In the genomic region with DNA sequence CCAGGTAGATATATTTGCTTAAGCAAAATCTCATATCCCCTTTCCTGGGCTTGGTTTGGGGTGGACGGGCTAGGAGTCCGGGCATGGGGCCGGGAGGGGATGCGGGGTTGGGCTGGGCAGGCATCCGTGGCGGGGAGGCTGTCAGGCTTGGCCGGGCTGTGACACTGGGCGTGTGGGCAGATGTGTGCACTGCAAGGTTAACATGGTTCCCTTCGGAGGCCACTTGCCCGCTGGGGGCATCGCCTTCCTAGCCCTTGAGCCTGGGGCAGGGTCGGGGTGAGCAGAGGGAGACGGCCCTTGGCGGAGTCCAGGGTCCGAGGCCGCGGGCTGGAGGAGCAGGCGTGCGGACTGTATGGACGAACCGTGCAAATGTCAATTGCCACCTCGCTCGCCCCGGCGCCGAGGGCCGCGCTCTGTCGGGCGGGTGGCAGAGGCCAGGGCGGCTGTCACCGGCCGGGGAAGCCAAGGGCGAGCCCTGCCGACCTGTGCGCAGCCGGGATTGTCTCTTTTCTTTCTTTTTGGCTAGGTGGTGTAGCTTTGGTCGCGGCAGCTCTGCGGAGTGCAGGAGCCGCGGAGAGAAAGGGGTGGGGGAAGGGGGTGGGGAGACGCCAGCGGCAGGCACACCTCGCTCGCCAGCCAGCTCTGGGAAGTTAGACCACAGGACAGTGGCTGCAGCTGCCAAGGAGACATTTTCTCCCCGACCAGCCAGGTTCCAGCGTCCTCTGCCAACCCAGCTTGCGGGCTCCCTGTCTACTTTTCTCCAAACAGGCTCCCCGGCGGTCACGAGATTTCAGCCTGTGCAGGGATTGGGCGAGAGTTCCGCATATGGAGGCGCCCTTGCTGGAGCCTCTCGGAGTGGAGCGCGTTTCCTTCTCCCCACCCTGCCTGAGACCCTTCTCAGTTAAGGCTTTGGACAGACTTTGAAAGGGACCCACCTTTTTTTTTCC, we compare ENCODE assay signal across 8 cellular contexts. TPM values are rescaled to one million over a fixed set of nuclear protein-coding genes. Genes with fewer than 3 reads are reported as not detected.
DNase-seq lines count a peak whose midpoint lies in the region; ATAC-seq, FAIRE-seq and TF ChIP-seq lines count a peak whose summit lies in the region.

No MANE protein-coding gene starts in this region.

- H3K36me3 ChIP-seq in right atrium auricular region, result peaks cover 3% of the 10 kb centered on the region

- H3K4me3 ChIP-seq in right atrium auricular region, result peak overlapping the region; percentile 97

- no peaks in the 10 kb centered on the region for H3K27me3 Mint-ChIP-seq in T-helper 17 cell

- H3K4me3 Mint-ChIP-seq in T-helper 17 cell, result peak overlapping the region; percentile 97

- no peak for FAIRE-seq in urothelium cell line (lab: Jason Lieb, UNC)

- H3K4me1 Mint-ChIP-seq in T-helper 17 cell, result peaks cover 16% of the 10 kb centered on the region

- peak overlapping the region; percentile 89 for H3K27ac Mint-ChIP-seq in T-helper 17 cell

- peak overlapping the region; percentile 99 for H3K27ac ChIP-seq in right atrium auricular region

- H3K9me3 ChIP-seq in T-helper 17 cell (ENCODE audit: control insufficient read depth, low read length, poor library complexity, severe bottlenecking) (no peaks in the 10 kb centered on the region), right atrium auricular region (no peaks in the 10 kb centered on the region)

- peaks cover 0 to 22% of the 10 kb centered on the region in 2 donors for H3K4me1 ChIP-seq in right atrium auricular region

- TF ChIP-seq CTCF in GM12873 (IDR thresholded peaks at IDR 0.05; ENCODE audit: insufficient read depth, low read depth, low read length, missing control alignments) (peak; percentile 0), right atrium auricular region (IDR thresholded peaks at IDR 0.05) (no peak)

- ATAC-seq in HG02623 (IDR thresholded peaks at IDR 0.05; ENCODE audit: unreplicated experiment) (peak; percentile 29), T-helper 17 cell (peak; percentile 33)

- H3K36me3 Mint-ChIP-seq in T-helper 17 cell (ENCODE audit: low read depth), result peaks cover 2% of the 10 kb centered on the region

- H3K27me3 ChIP-seq in right atrium auricular region, result no peaks in the 10 kb centered on the region

- peak; percentile 90 for DNase-seq in NCI-H1105 treated with DMSO at 0.1 percent for 48 hours (lab: John Stamatoyannopoulos, UW)
- peak; percentile 39 to 57 (median 52) for DNase-seq in T-helper 17 cell
- peak; percentile 37 to 89 (median 78) for DNase-seq in amygdala (lab: John Stamatoyannopoulos, UW)
- peak; percentile 88 for DNase-seq in right atrium auricular region (ENCODE audit: low spot score)
- DNase-seq in putamen (ENCODE audit: low spot score), result peak; percentile 86
- DNase-seq in urothelium cell line (ENCODE audit: low spot score), result peak; percentile 67

RNA-seq across cellular contexts. Expression of a gene that starts 1.3 kb away (rescaled TPM):
- total RNA-seq in T-helper 17 cell, result 10 to 100 TPM; 58.5 to 64.0 TPM
- total RNA-seq in right atrium auricular region, result 10 to 100 TPM; 24.0 to 34.9 TPM

Comparison
In these comparisons a context has a peak if more than half of its experiments do, and no peak if none do; other contexts are left out.
1. Peak in every context shown above with its lines: DNase-seq, ATAC-seq, H3K4me3 ChIP-seq and H3K27ac ChIP-seq.